Comparison of ENCODE assay signal across 1 cellular context in the genomic region with DNA sequence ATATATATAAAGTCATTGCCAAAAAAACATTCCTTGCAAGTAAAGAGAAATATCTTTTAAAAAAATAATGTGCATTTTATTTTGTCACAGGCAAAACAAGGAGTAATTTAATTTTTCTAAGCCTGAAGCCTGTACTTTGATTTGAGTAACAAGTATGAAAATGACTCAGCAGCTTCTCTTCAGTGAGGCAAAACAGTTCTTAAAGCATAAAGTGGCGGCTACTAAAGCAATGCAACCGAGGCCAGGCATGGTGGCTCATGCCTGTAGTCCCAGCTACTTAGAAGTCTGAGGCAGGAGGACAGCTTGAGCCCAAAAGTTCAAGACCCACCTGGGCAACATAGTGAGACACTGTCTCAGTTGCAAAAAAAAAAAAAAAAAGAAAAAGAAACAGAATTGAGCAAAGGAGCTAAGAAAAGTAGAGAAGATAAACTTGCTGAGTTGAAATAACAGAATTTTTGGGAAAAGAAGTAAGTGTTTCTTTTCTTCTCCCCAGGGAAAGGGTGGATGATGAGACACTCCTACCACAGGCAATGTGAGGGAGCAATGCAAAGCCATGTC.
A peak's percentile ranks its signal among the peaks of the same experiment; 100 is the strongest.
TF ChIP-seq lines count a peak whose summit lies in the region.

No MANE protein-coding gene starts in this region.

TF ChIP-seq in HepG2, 621 proteins besides CTCF, POLR2A, EP300 and RAD21:
- TF ChIP-seq CBX1 (IDR thresholded peaks at IDR 0.05; ENCODE audit: low read depth) (no peak), NFE2L2 (IDR thresholded peaks at IDR 0.05; ENCODE audit: low read length) (peak; percentile 60; the same call in 1 of the 2 replicates), NFE2 (CRISPR knock-in tag; IDR thresholded peaks at IDR 0.05) (peak; percentile 56)
